9 cellular contexts compared by ENCODE assay signal in genomic region chr17:50420419-50421112, GRCh38. TPM values are rescaled to one million over a fixed set of nuclear protein-coding genes. Genes with fewer than 3 reads are reported as not detected.
A peak's percentile ranks its signal among the peaks of the same experiment; 100 is the strongest.
DNase-seq lines count a peak whose midpoint lies in the region; ATAC-seq, FAIRE-seq and TF ChIP-seq lines count a peak whose summit lies in the region.
"Had no signal": no experiment of that assay in that cellular context is flagged by ENCODE, and none has a peak within 500 bp of the region (broad histone marks: within the 10 kb centered on the region; RNA-seq: fewer than 3 reads in every experiment).

No MANE protein-coding gene starts in this region.

- peak overlapping the region; percentile 68 for H3K27ac ChIP-seq in OCI-LY7 (ENCODE audit: low read depth, low read length, poor library complexity, severe bottlenecking)
- no peak overlapping the region for H3K27ac ChIP-seq in ascending aorta

- no peaks in the 10 kb centered on the region for H3K79me2 ChIP-seq in OCI-LY7 (ENCODE audit: insufficient read depth, low read depth, low read length)

- CTCF ChIA-PET in OCI-LY7 (lab: Charles Lee; ENCODE audit: unreplicated experiment): interaction anchor here (1.0 to 1.7 kb wide), 2 partner anchors 10 to 23 kb away, joined by 3 to 6 read pairs; partner anchors contain the start of gene LRRC59

- ATAC-seq in sciatic nerve: peak; percentile 75

- H3K27me3 ChIP-seq in ascending aorta: no peaks in the 10 kb centered on the region

- no peaks in the 10 kb centered on the region; the same call in 1 of the 2 replicates for H3K9me3 ChIP-seq in OCI-LY7 (ENCODE audit: low read length)
- no peaks in the 10 kb centered on the region for H3K9me3 ChIP-seq in ascending aorta
- H3K9me3 ChIP-seq: thoracic aorta had no signal

- peak overlapping the region; percentile 65 for H3K4me2 ChIP-seq in OCI-LY7 (ENCODE audit: low read length)

- no peaks in the 10 kb centered on the region for H4K20me1 ChIP-seq in OCI-LY7 (ENCODE audit: insufficient read depth, low read length)

- POLR2A ChIA-PET in OCI-LY7 (lab: Charles Lee): interaction anchor here (0.6 to 3.4 kb wide), 7 partner anchors 23 to 502 kb away, joined by 3 to 12 read pairs (median 4); partner anchors contain the start of genes EME1, LRRC59 and MRPL27

- H2AFZ ChIP-seq in OCI-LY7 (ENCODE audit: low read length): peak overlapping the region; percentile 94

- H3K4me3 ChIP-seq in OCI-LY7 (ENCODE audit: low read depth, low read length, poor library complexity, severe bottlenecking) (peak overlapping the region; percentile 53), ascending aorta (peak overlapping the region in 1 of 2 donors; percentile 2)

- no peak for TF ChIP-seq CTCF in OCI-LY7 (conservative IDR thresholded peaks at IDR 0.05; ENCODE audit: low read length)
- no peak for TF ChIP-seq CTCF in D721Med (IDR thresholded peaks at IDR 0.05; ENCODE audit: insufficient read depth, missing control alignments)
- TF ChIP-seq CTCF in ascending aorta (IDR thresholded peaks at IDR 0.05): no peak

- no peaks in the 10 kb centered on the region for H3K9me2 ChIP-seq in OCI-LY7 (ENCODE audit: insufficient read depth, low read length)

- no peak for FAIRE-seq in D721Med (lab: Jason Lieb, UNC)

- intact Hi-C loops in OCI-LY7 (cut with micrococcal nuclease; ENCODE audit: unreplicated experiment): no loop called here
- intact Hi-C loops in sciatic nerve (cut with DNase I): no loop called here
- intact Hi-C loops in ascending aorta (cut with DNase I): no loop called here

- H3K4me1 ChIP-seq in OCI-LY7 (ENCODE audit: insufficient read depth, low read length, poor library complexity, severe bottlenecking): peaks cover 21% of the 10 kb centered on the region
- H3K4me1 ChIP-seq in ascending aorta: peaks cover 2 to 7% of the 10 kb centered on the region in 2 donors

- DNase-seq in GM03348 (ENCODE audit: low spot score) (peak; percentile 33), OCI-LY7 (ENCODE audit: low spot score) (no peak), fibroblast of gingiva (ENCODE audit: low read depth) (peak; percentile 72), sciatic nerve (ENCODE audit: low spot score) (no peak), D721Med (ENCODE audit: insufficient read length, low spot score) (no peak), DMS53 (lab: John Stamatoyannopoulos, UW) (no peak), ascending aorta (ENCODE audit: low spot score in 2 of 2) (no peak)
- DNase-seq in stimulated activated CD4-positive, alpha-beta T cell treated with anti-CD3 and anti-CD28 coated beads, Interleukin-12 subunit alpha, Interleukin-12 subunit beta, amount 100 ng/mL, for 4 hours: no peak

- no TSS peak for BruUV-seq in OCI-LY7 (replicated peaks; lab: Mats Ljungman, UMichigan)

- H3K36me3 ChIP-seq in OCI-LY7 (ENCODE audit: insufficient read depth, low read length) (no peaks in the 10 kb centered on the region), ascending aorta (no peaks in the 10 kb centered on the region)
- H3K36me3 ChIP-seq: thoracic aorta had no signal

RNA-seq across cellular contexts. Expression of gene ACSF2, which starts 5.5 kb away (rescaled TPM):
- 38.6 and 48.1 TPM in 2 replicates for total RNA-seq in OCI-LY7 (2014; rRNA removed; shearing (Covaris generic))
- total RNA-seq in OCI-LY7 (2022) (42.7 and 48.2 TPM in 2 replicates), sciatic nerve (37.8 TPM), ascending aorta (26.1 TPM)

RNA-seq across cellular contexts. Expression of gene LRRC59, which starts 23.2 kb away (rescaled TPM):
- 81.9 and 87.4 TPM in 2 replicates for total RNA-seq in OCI-LY7 (2014; rRNA removed; shearing (Covaris generic))
- total RNA-seq in OCI-LY7 (2022) (111 and 125 TPM in 2 replicates), sciatic nerve (33.6 TPM), ascending aorta (91.9 TPM)

RNA-seq across cellular contexts. Expression of gene EME1, which starts 47.5 kb away (rescaled TPM):
- total RNA-seq in OCI-LY7 (2014; rRNA removed; shearing (Covaris generic)): 25.2 and 34.0 TPM in 2 replicates
- total RNA-seq in OCI-LY7 (2022) (34.2 and 38.2 TPM in 2 replicates), sciatic nerve (1.5 TPM), ascending aorta (not detected)

RNA-seq across cellular contexts. Expression of gene MRPL27, which starts 47.6 kb away (rescaled TPM):
- 80.2 and 85.1 TPM in 2 replicates for total RNA-seq in OCI-LY7 (2014; rRNA removed; shearing (Covaris generic))
- total RNA-seq in OCI-LY7 (2022) (63.9 and 68.8 TPM in 2 replicates), sciatic nerve (41.2 TPM), ascending aorta (28.9 TPM)

RNA-seq across cellular contexts. Expression of gene CHAD, which starts 48.1 kb away (rescaled TPM):
- not detected in 2 replicates for total RNA-seq in OCI-LY7 (2014; rRNA removed; shearing (Covaris generic))
- not detected in 2 replicates for total RNA-seq in OCI-LY7 (2022)
- total RNA-seq in sciatic nerve: not detected
- total RNA-seq in ascending aorta: not detected
- total RNA-seq: thoracic aorta had no signal

Comparison
In these comparisons a context has a peak if more than half of its experiments do, and no peak if none do; other contexts are left out.
1. DNase-seq: peak in GM03348 (single experiment) and fibroblast of gingiva (single experiment); none in OCI-LY7 (single experiment), sciatic nerve (single experiment), D721Med (single experiment), stimulated activated CD4-positive, alpha-beta T cell treated with anti-CD3 and anti-CD28 coated beads, Interleukin-12 subunit alpha, Interleukin-12 subunit beta, amount 100 ng/mL, for 4 hours (single experiment), DMS53 (single experiment) and ascending aorta (0 of 2).
2. RNA of gene EME1, which starts 47.5 kb away (total RNA-seq): 25.2 to 38.2 TPM in OCI-LY7; 1.5 TPM in sciatic nerve (single experiment) and not detected in ascending aorta (single experiment); every median in the first group is over 10 times any median in the second.